In genomic region chr12:57370696-57371095, GRCh38 we compare ENCODE assay signal across 12 cellular contexts.
"Had no signal": no experiment of that assay in that cellular context is flagged by ENCODE, and none has a peak within 500 bp of the region (broad histone marks: within the 10 kb centered on the region; RNA-seq: fewer than 3 reads in every experiment).

No MANE protein-coding gene starts in this region.

- H3K4me1 ChIP-seq: lower lobe of right lung, parathyroid adenoma had no signal

- H3K9me3 ChIP-seq: tibial artery had no signal

- ATAC-seq: activated naive CD4-positive, alpha-beta T cell treated with anti-CD3 and anti-CD28 coated beads, Interleukin-2, amount 50 U/mL, for 72 hours; lower lobe of right lung had no signal

- H3K27ac Mint-ChIP-seq: activated naive CD4-positive, alpha-beta T cell treated with anti-CD3 and anti-CD28 coated beads, Interleukin-2, amount 50 U/mL, for 72 hours; T-helper 1 cell treated with Interleukin-12 subunit alpha and Interleukin-12 subunit beta and Interleukin-4 antibody, amounts not matched to agents 30 μg/mL and 1 μg/mL, for 36 hours had no signal

- H3K9ac ChIP-seq: parathyroid adenoma had no signal

- H3K4me3 Mint-ChIP-seq: T-helper 1 cell treated with Interleukin-12 subunit alpha and Interleukin-12 subunit beta and Interleukin-4 antibody, amounts not matched to agents 30 μg/mL and 1 μg/mL, for 36 hours had no signal

- H3K4me3 ChIP-seq: lower lobe of right lung, tibial artery had no signal

- DNase-seq: activated CD4-positive, alpha-beta T cell treated with anti-CD3 and anti-CD28 coated beads, Interleukin-2, amount 50 U/mL, for 1 hour; activated CD4-positive, CD25-positive, alpha-beta regulatory T cell; activated effector memory CD4-positive, alpha-beta T cell treated with Interleukin-2 at 50 U/mL for 16 hours; activated T-cell treated with anti-CD3 and anti-CD28 coated beads, Interleukin-2, amount 50 U/mL, for 1 hour; anterior cingulate cortex; lower lobe of right lung; midbrain; retina; tibial artery had no signal

- H3K27me3 ChIP-seq: tibial artery had no signal
